In genomic region chr10:44963772-44964633, GRCh38 we compare ENCODE assay signal across 8 cellular contexts. TPM values are rescaled to one million over a fixed set of nuclear protein-coding genes. Genes with fewer than 3 reads are reported as not detected.
DNase-seq lines count a peak whose midpoint lies in the region; ATAC-seq and TF ChIP-seq lines count a peak whose summit lies in the region.

No MANE protein-coding gene starts in this region.

- peaks cover 80% of the 10 kb centered on the region for H3K4me1 ChIP-seq in OCI-LY3 (ENCODE audit: low read length)
- H3K4me1 ChIP-seq in heart right ventricle, result peaks cover 44 to 94% (median 93%) of the 10 kb centered on the region in 9 donors
- H3K4me1 ChIP-seq in prostate gland (replicated peaks), result peaks cover 15% of the 10 kb centered on the region

- H3K9me3 ChIP-seq in OCI-LY3 (ENCODE audit: insufficient read depth, low read length) (no peaks in the 10 kb centered on the region), heart right ventricle (no peaks in the 10 kb centered on the region), prostate gland (no peaks in the 10 kb centered on the region)

- H4K20me1 ChIP-seq in OCI-LY3 (ENCODE audit: insufficient read depth, low read length), result no peaks in the 10 kb centered on the region

- H3K9ac ChIP-seq in OCI-LY3 (ENCODE audit: low read length), result peak overlapping the region; percentile 51

- peaks cover 1% of the 10 kb centered on the region; the same call in 1 of the 2 replicates for H3K79me2 ChIP-seq in OCI-LY3 (ENCODE audit: low read length)

- H3K27ac ChIP-seq in OCI-LY3 (ENCODE audit: low read length) (peak overlapping the region; percentile 54), heart right ventricle (peak overlapping the region; percentile 86 to 98 (median 92)), prostate gland (peak overlapping the region; percentile 61 to 71)

- H2AFZ ChIP-seq in OCI-LY3 (ENCODE audit: low read depth, low read length), result peak overlapping the region; percentile 62

- H3K4me3 ChIP-seq in OCI-LY3 (ENCODE audit: low read length) (peak overlapping the region; percentile 53), heart right ventricle (peak overlapping the region in 7 of 10 donors; percentile 19 to 92 (median 68)), prostate gland (no peak overlapping the region)

- no peaks in the 10 kb centered on the region for H3K27me3 ChIP-seq in OCI-LY3 (ENCODE audit: low read depth, low read length)
- no peaks in the 10 kb centered on the region for H3K27me3 ChIP-seq in heart right ventricle
- H3K27me3 ChIP-seq in prostate gland (replicated peaks; ENCODE audit: insufficient read depth), result no peaks in the 10 kb centered on the region

- intact Hi-C loops in heart right ventricle (cut with DNase I), result no loop called here
- intact Hi-C loops in prostate gland (cut with DNase I), result no loop called here

- 30 to 38% methylated on average over 15 of the region's 15 CpGs for WGBS in heart right ventricle, 2 donors
- 35% methylated on average over 15 of the region's 15 CpGs for WGBS in prostate gland

- DNase-seq in ELF-1 (ENCODE audit: low read depth, low spot score) (peak; percentile 86), heart right ventricle (peak; percentile 65 to 83), prostate gland (ENCODE audit: low spot score) (peak; percentile 46), COR-L47 (lab: John Stamatoyannopoulos, UW) (no peak), DMS153 (lab: John Stamatoyannopoulos, UW) (no peak)

- H3K4me2 ChIP-seq in OCI-LY3 (ENCODE audit: low read length), result peak overlapping the region; percentile 80

- H3K36me3 ChIP-seq in OCI-LY3 (replicated peaks; ENCODE audit: low read depth, low read length), result no peaks in the 10 kb centered on the region
- peaks cover 0 to 2% (median 0%) of the 10 kb centered on the region in 9 donors for H3K36me3 ChIP-seq in heart right ventricle
- no peaks in the 10 kb centered on the region for H3K36me3 ChIP-seq in prostate gland

- no peak for TF ChIP-seq POLR2A in prostate gland (IDR thresholded peaks at IDR 0.05)

- TF ChIP-seq CTCF in OCI-LY3 (IDR thresholded peaks at IDR 0.05; ENCODE audit: low read depth, low read length) (no peak), heart right ventricle (IDR thresholded peaks at IDR 0.05) (no peak), prostate gland (IDR thresholded peaks at IDR 0.05) (no peak)

- ATAC-seq in heart right ventricle (peak; percentile 8 to 80 (median 43)), HG03025 (IDR thresholded peaks at IDR 0.05; ENCODE audit: low FRiP score, unreplicated experiment) (no peak), GM21528 (IDR thresholded peaks at IDR 0.05; ENCODE audit: low FRiP score, unreplicated experiment) (no peak)

RNA-seq across cellular contexts. Expression of gene RASSF4, which starts 4.4 kb away (rescaled TPM):
- 100 to 1,000 TPM in 2 of 10 donors, 10 to 100 TPM in 8; 73.3 to 120 (median 79.9) TPM for total RNA-seq in heart right ventricle
- polyA plus RNA-seq in heart right ventricle, result 10 to 100 TPM; 41.2 to 89.4 TPM
- total RNA-seq in prostate gland, result 10 to 100 TPM in 1 of 2 donors, 1 to 10 TPM in 1; 6.1 to 31.0 TPM

RNA-seq across cellular contexts. Expression of gene DEPP1, which starts 14.6 kb away (rescaled TPM):
- total RNA-seq in heart right ventricle, result 100 to 1,000 TPM in 1 of 10 donors, 10 to 100 TPM in 9; 10.0 to 172 (median 23.8) TPM
- polyA plus RNA-seq in heart right ventricle, result 10 to 100 TPM; 27.6 to 40.3 TPM
- total RNA-seq in prostate gland, result 100 to 1,000 TPM in 1 of 2 donors, 10 to 100 TPM in 1; 27.2 to 144 TPM

RNA-seq across cellular contexts. Expression of gene ZNF22, which starts 36.7 kb away (rescaled TPM):
- total RNA-seq in heart right ventricle, result 10 to 100 TPM; 11.0 to 17.2 (median 15.4) TPM
- 10 to 100 TPM; 16.2 to 16.3 TPM for polyA plus RNA-seq in heart right ventricle
- 10 to 100 TPM; 15.8 to 24.2 TPM for total RNA-seq in prostate gland

RNA-seq across cellular contexts. Expression of gene TMEM72, which starts 52.9 kb away (rescaled TPM):
- total RNA-seq in heart right ventricle, result under 1 TPM in 2 of 10 donors, not detected in 8; 0.17 to 0.22 TPM
- polyA plus RNA-seq in heart right ventricle, result not detected
- 1 to 10 TPM in 1 of 2 donors, not detected in 1; 1.6 TPM for total RNA-seq in prostate gland

Comparison
In these comparisons a context has a peak if more than half of its experiments do, and no peak if none do; other contexts are left out.
1. DNase-seq: peak in ELF-1 (single experiment), heart right ventricle (2 of 2) and prostate gland (single experiment); none in COR-L47 (single experiment) and DMS153 (single experiment).
2. H3K4me3 ChIP-seq: peak in OCI-LY3 (single experiment) and heart right ventricle (7 of 10); none in prostate gland (0 of 2).
3. ATAC-seq: peak in heart right ventricle (8 of 8); none in HG03025 (single experiment) and GM21528 (single experiment).
4. Peak in every context shown above with its lines, with median percentiles within 50 percentile points of each other: H3K27ac ChIP-seq.